In genomic region chrX:66863721-66864120, GRCh38 we compare ENCODE assay signal across 18 cellular contexts.
DNase-seq lines count a peak whose midpoint lies in the region; ATAC-seq and TF ChIP-seq lines count a peak whose summit lies in the region.
"Had no signal": no experiment of that assay in that cellular context is flagged by ENCODE, and none has a peak within 500 bp of the region (broad histone marks: within the 10 kb centered on the region; RNA-seq: fewer than 3 reads in every experiment).

No MANE protein-coding gene starts in this region.

- H3K36me3 ChIP-seq in prostate gland (no peaks in the 10 kb centered on the region), Karpas-422 (ENCODE audit: insufficient read depth, low read length) (no peaks in the 10 kb centered on the region)
- H3K36me3 ChIP-seq: BLaER1 treated with 17β-estradiol and CSF1 and Interleukin-3, amounts not matched to agents 10 nM and 100 nM had no signal

- WGBS in prostate gland: 63% methylated on average over 2 of the region's 2 CpGs

- H3K9me3 Mint-ChIP-seq in endothelial cell (ENCODE audit: unreplicated experiment): no peaks in the 10 kb centered on the region

- no peak overlapping the region for H3K4me3 Mint-ChIP-seq in endothelial cell (ENCODE audit: unreplicated experiment)

- H3K27ac Mint-ChIP-seq in endothelial cell (ENCODE audit: unreplicated experiment): no peak overlapping the region

- no peaks in the 10 kb centered on the region for H3K9me3 ChIP-seq in prostate gland
- peaks cover 11% of the 10 kb centered on the region for H3K9me3 ChIP-seq in Karpas-422 (ENCODE audit: low read length)
- H3K9me3 ChIP-seq: SK-N-SH had no signal

- peak; percentile 24 for DNase-seq in RPMI8226
- DNase-seq in left colon: peak in 1 of 2 donors; percentile 28
- DNase-seq in prostate gland (ENCODE audit: low spot score): peak; percentile 4
- DNase-seq in cerebellar nuclear complex (lab: John Stamatoyannopoulos, UW): no peak
- no peak for DNase-seq in endothelial cell (ENCODE audit: low spot score)
- DNase-seq in Karpas-422: no peak
- DNase-seq in NCI-H1436 treated with DMSO at 0.1 percent for 48 hours (lab: John Stamatoyannopoulos, UW): no peak
- DNase-seq: DMS79 treated with DMSO at 0.1 percent for 48 hours, NCI-H1436, NCI-H2029 treated with DMSO at 0.1 percent for 48 hours, NCI-H2171, NCI-H510A, NCI-H748 treated with DMSO at 0.1 percent for 48 hours, SHP77 treated with DMSO at 0.1 percent for 48 hours, SK-N-SH had no signal

- peak overlapping the region; percentile 63; the same call in 1 of the 2 replicates for H3K27ac ChIP-seq in C4-2B
- H3K27ac ChIP-seq in prostate gland: no peak overlapping the region
- H3K27ac ChIP-seq in Karpas-422 (ENCODE audit: low read length): no peak overlapping the region
- H3K27ac ChIP-seq: BLaER1 treated with 17β-estradiol and CSF1 and Interleukin-3, amounts not matched to agents 10 nM and 100 nM; KMS-11 had no signal

- H3K27me3 ChIP-seq in prostate gland (replicated peaks; ENCODE audit: insufficient read depth): no peaks in the 10 kb centered on the region
- no peaks in the 10 kb centered on the region for H3K27me3 ChIP-seq in Karpas-422 (ENCODE audit: low read length)

- TF ChIP-seq CTCF in C4-2B (conservative IDR thresholded peaks at IDR 0.05) (no peak), prostate gland (IDR thresholded peaks at IDR 0.05) (no peak), endothelial cell (IDR thresholded peaks at IDR 0.05; ENCODE audit: unreplicated experiment) (no peak)

- H3K36me3 Mint-ChIP-seq in endothelial cell (ENCODE audit: low read depth, unreplicated experiment): no peaks in the 10 kb centered on the region

- no peaks in the 10 kb centered on the region for H3K9me2 ChIP-seq in Karpas-422 (replicated peaks; ENCODE audit: insufficient read depth, low read length)
- H3K9me2 ChIP-seq: SK-N-SH had no signal

- no peak for TF ChIP-seq POLR2A in prostate gland (IDR thresholded peaks at IDR 0.05)

- intact Hi-C loops in left colon (cut with DNase I, micrococcal nuclease) (no loop called here), prostate gland (cut with DNase I) (no loop called here)

- H4K20me1 ChIP-seq in Karpas-422 (ENCODE audit: insufficient read depth, low read depth, low read length): no peaks in the 10 kb centered on the region
- H4K20me1 ChIP-seq: BLaER1 treated with 17β-estradiol and CSF1 and Interleukin-3, amounts not matched to agents 10 nM and 100 nM had no signal

- peak; percentile 64 for ATAC-seq in left colon

- no peak overlapping the region for H3K4me2 ChIP-seq in Karpas-422 (ENCODE audit: low read depth, low read length, poor library complexity, severe bottlenecking)
- H3K4me2 ChIP-seq: BLaER1 treated with 17β-estradiol and CSF1 and Interleukin-3, amounts not matched to agents 10 nM and 100 nM; KMS-11; SK-N-SH had no signal

- H3K4me1 Mint-ChIP-seq in endothelial cell (ENCODE audit: unreplicated experiment): peaks cover 9% of the 10 kb centered on the region

- H3K4me1 ChIP-seq in prostate gland (replicated peaks) (no peaks in the 10 kb centered on the region), Karpas-422 (ENCODE audit: low read length) (no peaks in the 10 kb centered on the region)
- H3K4me1 ChIP-seq: BLaER1 treated with 17β-estradiol and CSF1 and Interleukin-3, amounts not matched to agents 10 nM and 100 nM had no signal

- no peaks in the 10 kb centered on the region for H3K79me2 ChIP-seq in Karpas-422 (ENCODE audit: low read length)

- no peak overlapping the region for H2AFZ ChIP-seq in Karpas-422 (ENCODE audit: low read length)

- H3K27me3 Mint-ChIP-seq in endothelial cell (ENCODE audit: unreplicated experiment): peaks cover 2% of the 10 kb centered on the region

- H3K4me3 ChIP-seq in prostate gland (no peak overlapping the region), Karpas-422 (ENCODE audit: low read length) (no peak overlapping the region)
- H3K4me3 ChIP-seq: BLaER1 treated with 17β-estradiol and CSF1 and Interleukin-3, amounts not matched to agents 10 nM and 100 nM had no signal

- no peak overlapping the region for H3K9ac ChIP-seq in Karpas-422 (ENCODE audit: low read length)
- H3K9ac ChIP-seq: BLaER1 treated with 17β-estradiol and CSF1 and Interleukin-3, amounts not matched to agents 10 nM and 100 nM; KMS-11; SK-N-SH had no signal

Comparison
In these comparisons a context has a peak if more than half of its experiments do, and no peak if none do; other contexts are left out.
1. DNase-seq: peak in RPMI8226 (single experiment) and prostate gland (single experiment); none in cerebellar nuclear complex (0 of 2), endothelial cell (single experiment), Karpas-422 (single experiment) and NCI-H1436 treated with DMSO at 0.1 percent for 48 hours (single experiment).